In the genomic region with DNA sequence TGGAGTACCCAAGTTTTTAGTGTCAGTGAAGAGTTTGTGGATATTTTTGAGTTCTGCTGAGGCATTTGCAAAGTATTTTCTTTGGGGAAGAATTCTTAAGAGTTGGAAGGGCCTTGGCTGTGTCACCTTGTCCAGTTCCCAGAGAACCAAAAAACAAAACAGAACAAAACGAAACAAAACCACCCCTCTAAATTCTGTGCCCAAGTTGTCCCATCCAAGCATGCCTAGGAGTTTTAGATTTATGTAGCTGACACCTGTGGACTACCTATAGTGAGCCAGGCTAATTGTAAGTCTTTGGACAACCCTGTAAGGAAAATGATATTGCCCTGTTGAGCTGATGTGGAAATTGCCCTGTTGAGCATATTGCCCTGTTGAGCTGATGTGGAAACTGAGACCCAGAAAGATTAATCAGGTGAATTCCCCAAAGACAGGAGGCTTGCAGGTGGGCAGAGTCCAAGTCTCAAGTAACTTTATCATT, we compare ENCODE assay signal across 8 cellular contexts. TPM values are rescaled to one million over a fixed set of nuclear protein-coding genes. Genes with fewer than 3 reads are reported as not detected.
A peak's percentile ranks its signal among the peaks of the same experiment; 100 is the strongest.
DNase-seq lines count a peak whose midpoint lies in the region; ATAC-seq and TF ChIP-seq lines count a peak whose summit lies in the region.

No MANE protein-coding gene starts in this region.

- peaks cover 24% of the 10 kb centered on the region for H3K4me1 Mint-ChIP-seq in T-helper 17 cell

- no peaks in the 10 kb centered on the region for H3K36me3 Mint-ChIP-seq in T-helper 17 cell (ENCODE audit: low read depth)

- peak overlapping the region; percentile 83 for H3K4me3 Mint-ChIP-seq in T-helper 17 cell

- H3K27ac Mint-ChIP-seq in T-helper 17 cell, result peak overlapping the region; percentile 39

- H3K4me3 ChIP-seq in GM12865 (ENCODE audit: low read depth, low read length) (peak overlapping the region; percentile 84), fibroblast of villous mesenchyme (ENCODE audit: low read depth, low read length) (peak overlapping the region; percentile 72), retinal pigment epithelial cell (ENCODE audit: low read length) (peak overlapping the region; percentile 68)

- ATAC-seq in T-helper 17 cell, result no peak

- TF ChIP-seq CTCF in GM12865 (IDR thresholded peaks at IDR 0.05; ENCODE audit: insufficient read depth, low read depth, low read length, missing control alignments), result no peak
- TF ChIP-seq CTCF in fibroblast of villous mesenchyme (IDR thresholded peaks at IDR 0.05; ENCODE audit: insufficient read depth, low read depth, low read length), result no peak
- TF ChIP-seq CTCF in retinal pigment epithelial cell (conservative IDR thresholded peaks at IDR 0.05; ENCODE audit: low read depth, low read length), result no peak

- no peaks in the 10 kb centered on the region for H3K27me3 Mint-ChIP-seq in T-helper 17 cell

- no peak for DNase-seq in GM12865 (ENCODE audit: low read depth)
- no peak for DNase-seq in T-helper 17 cell
- no peak for DNase-seq in fibroblast of villous mesenchyme (ENCODE audit: low read depth)
- DNase-seq in retinal pigment epithelial cell (ENCODE audit: low read depth), result no peak
- no peak for DNase-seq in GM03348 (ENCODE audit: low spot score)
- no peak for DNase-seq in stimulated activated CD4-positive, alpha-beta T cell treated with anti-CD3 and anti-CD28 coated beads, Interleukin-4, amount 100 ng/mL, for 1 hour
- no peak for DNase-seq in epidermal melanocyte (ENCODE audit: insufficient read length, low spot score)
- no peak for DNase-seq in stimulated activated CD4-positive, alpha-beta T cell treated with anti-CD3 and anti-CD28 coated beads, Interleukin-2, amount 100 ng/mL, for 48 hours

- H3K9me3 ChIP-seq in T-helper 17 cell (ENCODE audit: control insufficient read depth, low read length, poor library complexity, severe bottlenecking), result no peaks in the 10 kb centered on the region

RNA-seq across cellular contexts. Expression of gene ECI2, which starts 1.0 kb away (rescaled TPM):
- 10 to 100 TPM; 18.7 to 21.6 TPM for total RNA-seq in T-helper 17 cell
- 84.4 and 85.1 TPM in 2 replicates for total RNA-seq in fibroblast of villous mesenchyme

RNA-seq across cellular contexts. Expression of gene FAM217A, which starts 57.5 kb away (rescaled TPM):
- total RNA-seq in T-helper 17 cell (not detected), fibroblast of villous mesenchyme (not detected in 2 replicates)
